ENCODE assay signal across 8 cellular contexts in the genomic region with DNA sequence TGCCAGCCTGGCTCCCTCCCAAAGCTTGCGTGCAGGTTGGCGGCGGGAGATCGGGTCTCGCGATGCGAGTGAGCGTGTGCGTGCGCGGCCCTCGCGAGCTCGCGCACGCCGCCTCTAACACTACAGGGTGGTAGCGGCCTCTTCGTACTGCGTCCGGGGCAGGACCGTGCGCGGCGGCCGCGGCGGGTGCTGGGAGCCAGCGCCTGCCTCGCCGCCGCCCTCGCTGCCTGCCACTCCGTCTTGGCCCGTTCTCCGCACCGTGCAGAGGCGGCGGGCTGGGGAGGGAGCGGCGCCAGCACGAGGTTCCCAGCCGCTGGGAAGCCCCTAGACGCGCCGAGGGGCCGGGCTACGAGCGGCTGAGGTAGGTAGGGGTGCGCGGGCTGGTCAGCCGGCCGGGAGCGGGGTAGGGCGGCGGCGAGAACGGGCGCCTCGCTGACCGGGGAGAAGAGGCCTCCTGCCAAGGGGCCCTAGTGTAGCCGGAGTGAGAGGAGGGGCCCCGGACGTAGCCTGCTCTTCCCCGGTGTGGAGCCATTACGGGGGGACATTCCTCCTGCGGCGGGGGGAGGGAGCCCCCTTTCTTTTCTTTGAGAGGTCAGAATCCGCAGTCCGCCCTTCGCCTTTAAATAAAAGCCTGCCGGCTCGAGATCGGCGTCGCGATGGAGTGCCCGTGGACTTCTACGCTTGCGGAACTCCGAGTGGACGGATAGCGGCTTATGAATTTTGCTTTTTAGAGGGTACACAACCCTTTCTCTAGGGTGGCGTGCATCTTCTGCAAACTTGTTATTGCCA.
DNase-seq lines count a peak whose midpoint lies in the region; ATAC-seq and TF ChIP-seq lines count a peak whose summit lies in the region.

A gene (plus strand): TSS at position 117 of the 789 bp plus-strand sequence. CDS start 8,933 bp downstream, outside the sequence.

- no peaks in the 10 kb centered on the region for H3K27me3 Mint-ChIP-seq in central memory CD8-positive, alpha-beta T cell

- peaks cover 20% of the 10 kb centered on the region for H3K36me3 Mint-ChIP-seq in central memory CD8-positive, alpha-beta T cell (ENCODE audit: insufficient read depth)

- peak; percentile 95 for ATAC-seq in HG03175 (IDR thresholded peaks at IDR 0.05; ENCODE audit: unreplicated experiment)
- peak; percentile 97 for ATAC-seq in activated CD4-positive, CD25-positive, alpha-beta regulatory T cell treated with anti-CD3 and anti-CD28 coated beads, Interleukin-2, amount 50 U/mL, for 24 hours
- ATAC-seq in central memory CD8-positive, alpha-beta T cell (replicated peaks; ENCODE audit: extremely low read depth, poor library complexity, severe bottlenecking) = peak; percentile 96

- peak; percentile 99 for TF ChIP-seq POLR2A in GM18951 (IDR thresholded peaks at IDR 0.05; ENCODE audit: extremely low read depth, insufficient read depth, insufficient read length)

- in situ Hi-C loops in GM18951 (cut with MboI; ENCODE audit: low sequenced_read_pairs, unreplicated experiment) = no loop called here

- H3K27ac Mint-ChIP-seq in central memory CD8-positive, alpha-beta T cell (ENCODE audit: low read depth) = peak within 1 kb of the TSS; percentile 91

- H3K4me3 Mint-ChIP-seq in central memory CD8-positive, alpha-beta T cell = peak within 1 kb of the TSS; percentile 92

- peaks cover 30% of the 10 kb centered on the region for H3K4me1 Mint-ChIP-seq in central memory CD8-positive, alpha-beta T cell

- peak within 1 kb of the TSS; percentile 73 for H3K4me3 ChIP-seq in AG09309 (ENCODE audit: control insufficient read depth, low read depth, low read length)

- no peak for TF ChIP-seq CTCF in AG09309 (IDR thresholded peaks at IDR 0.05; ENCODE audit: control insufficient read depth, insufficient read depth, low read depth, low read length, missing control alignments)

- no peaks in the 10 kb centered on the region for H3K9me3 Mint-ChIP-seq in central memory CD8-positive, alpha-beta T cell

- peak; percentile 77 for DNase-seq in AG09309 (ENCODE audit: low read depth)
- peak; percentile 96 for DNase-seq in NCI-H226
- DNase-seq in central memory CD8-positive, alpha-beta T cell (ENCODE audit: low spot score in 2 of 2) = peak; percentile 80 to 85
- peak; percentile 97 for DNase-seq in iris pigment epithelial cell (ENCODE audit: low read depth)
- DNase-seq in stimulated activated CD4-positive, alpha-beta T cell treated with anti-CD3 and anti-CD28 coated beads, Interleukin-12 subunit alpha, Interleukin-12 subunit beta, amount 100 ng/mL, for 24 hours (ENCODE audit: low read depth in 2 of 2) = peak; percentile 86

Comparison
In these comparisons a context has a peak if more than half of its experiments do, and no peak if none do; other contexts are left out.
1. Peak in every context shown above with its lines: DNase-seq, ATAC-seq and H3K4me3 ChIP-seq.